In genomic region chr12:103858953-103859601, GRCh38 we compare ENCODE assay signal across 1 cellular context.
TF ChIP-seq lines count a peak whose summit lies in the region.

No MANE protein-coding gene starts in this region.

TF ChIP-seq in K562, 482 proteins besides CTCF, POLR2A, EP300 and RAD21 (continued from another document and continues in another):
- TF ChIP-seq, protein P1, sequence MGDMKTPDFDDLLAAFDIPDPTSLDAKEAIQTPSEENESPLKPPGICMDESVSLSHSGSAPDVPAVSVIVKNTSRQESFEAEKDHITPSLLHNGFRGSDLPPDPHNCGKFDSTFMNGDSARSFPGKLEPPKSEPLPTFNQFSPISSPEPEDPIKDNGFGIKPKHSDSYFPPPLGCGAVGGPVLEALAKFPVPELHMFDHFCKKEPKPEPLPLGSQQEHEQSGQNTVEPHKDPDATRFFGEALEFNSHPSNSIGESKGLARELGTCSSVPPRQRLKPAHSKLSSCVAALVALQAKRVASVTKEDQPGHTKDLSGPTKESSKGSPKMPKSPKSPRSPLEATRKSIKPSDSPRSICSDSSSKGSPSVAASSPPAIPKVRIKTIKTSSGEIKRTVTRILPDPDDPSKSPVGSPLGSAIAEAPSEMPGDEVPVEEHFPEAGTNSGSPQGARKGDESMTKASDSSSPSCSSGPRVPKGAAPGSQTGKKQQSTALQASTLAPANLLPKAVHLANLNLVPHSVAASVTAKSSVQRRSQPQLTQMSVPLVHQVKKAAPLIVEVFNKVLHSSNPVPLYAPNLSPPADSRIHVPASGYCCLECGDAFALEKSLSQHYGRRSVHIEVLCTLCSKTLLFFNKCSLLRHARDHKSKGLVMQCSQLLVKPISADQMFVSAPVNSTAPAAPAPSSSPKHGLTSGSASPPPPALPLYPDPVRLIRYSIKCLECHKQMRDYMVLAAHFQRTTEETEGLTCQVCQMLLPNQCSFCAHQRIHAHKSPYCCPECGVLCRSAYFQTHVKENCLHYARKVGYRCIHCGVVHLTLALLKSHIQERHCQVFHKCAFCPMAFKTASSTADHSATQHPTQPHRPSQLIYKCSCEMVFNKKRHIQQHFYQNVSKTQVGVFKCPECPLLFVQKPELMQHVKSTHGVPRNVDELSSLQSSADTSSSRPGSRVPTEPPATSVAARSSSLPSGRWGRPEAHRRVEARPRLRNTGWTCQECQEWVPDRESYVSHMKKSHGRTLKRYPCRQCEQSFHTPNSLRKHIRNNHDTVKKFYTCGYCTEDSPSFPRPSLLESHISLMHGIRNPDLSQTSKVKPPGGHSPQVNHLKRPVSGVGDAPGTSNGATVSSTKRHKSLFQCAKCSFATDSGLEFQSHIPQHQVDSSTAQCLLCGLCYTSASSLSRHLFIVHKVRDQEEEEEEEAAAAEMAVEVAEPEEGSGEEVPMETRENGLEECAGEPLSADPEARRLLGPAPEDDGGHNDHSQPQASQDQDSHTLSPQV (IDR thresholded peaks at IDR 0.05) = peak; percentile 92
- peak; percentile 35; the same call in 1 of the 2 replicates for TF ChIP-seq ARID1B (IDR thresholded peaks at IDR 0.05)
- 0 out of 2 replicates have a peak, but pooled peaks have one; percentile 60 for TF ChIP-seq EHMT2 (IDR thresholded peaks at IDR 0.05)
- 0 out of 2 replicates have a peak, but pooled peaks have one; percentile 53 for TF ChIP-seq NFRKB (IDR thresholded peaks at IDR 0.05; ENCODE audit: low read depth)
- TF ChIP-seq SMAD4 (CRISPR knock-in tag; conservative IDR thresholded peaks at IDR 0.05) = peak; percentile 83
- no peak for TF ChIP-seq RB1 (IDR thresholded peaks at IDR 0.05; ENCODE audit: low read depth)
- TF ChIP-seq THRB (CRISPR knock-in tag; conservative IDR thresholded peaks at IDR 0.05) = no peak
- no peak for TF ChIP-seq NCOA6 (IDR thresholded peaks at IDR 0.05)
- TF ChIP-seq JUND (IDR thresholded peaks at IDR 0.05; ENCODE audit: borderline replicate concordance, low read depth, low read length) = peak; percentile 90
- TF ChIP-seq JUND (tag; IDR thresholded peaks at IDR 0.05; ENCODE audit: borderline replicate concordance, low read depth, low read length) = peak; percentile 90; the same call in 2 of the 3 replicates
- TF ChIP-seq HBP1 (CRISPR knock-in tag; IDR thresholded peaks at IDR 0.05) = 0 out of 2 replicates have a peak, but pooled peaks have one; percentile 50
- TF ChIP-seq CTBP1 (IDR thresholded peaks at IDR 0.05; ENCODE audit: borderline replicate concordance) = peak; percentile 50; the same call in 1 of the 2 replicates
- TF ChIP-seq, protein P2, sequence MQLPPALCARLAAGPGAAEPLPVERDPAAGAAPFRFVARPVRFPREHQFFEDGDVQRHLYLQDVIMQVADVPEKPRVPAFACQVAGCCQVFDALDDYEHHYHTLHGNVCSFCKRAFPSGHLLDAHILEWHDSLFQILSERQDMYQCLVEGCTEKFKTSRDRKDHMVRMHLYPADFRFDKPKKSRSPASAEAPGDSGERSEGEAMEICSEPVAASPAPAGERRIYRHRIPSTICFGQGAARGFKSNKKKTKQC (CRISPR knock-in tag; IDR thresholded peaks at IDR 0.05) = no peak
- TF ChIP-seq HDAC8 (tag; IDR thresholded peaks at IDR 0.05) = 0 out of 2 replicates have a peak, but pooled peaks have one; percentile 62
- TF ChIP-seq SIX5 (IDR thresholded peaks at IDR 0.05; ENCODE audit: borderline replicate concordance in 1 of 2, insufficient read depth in 1 of 2, low read depth in 1 of 2, low read length in 2 of 2) = no peak
- peak in 1 of 3 experiments; percentile 80; a peak in 2 of 6 replicates for TF ChIP-seq ZBTB11 (CRISPR knock-in tag; IDR thresholded peaks at IDR 0.05)
- TF ChIP-seq ZNF280B (CRISPR knock-in tag; IDR thresholded peaks at IDR 0.05) = no peak
- TF ChIP-seq, protein P3, sequence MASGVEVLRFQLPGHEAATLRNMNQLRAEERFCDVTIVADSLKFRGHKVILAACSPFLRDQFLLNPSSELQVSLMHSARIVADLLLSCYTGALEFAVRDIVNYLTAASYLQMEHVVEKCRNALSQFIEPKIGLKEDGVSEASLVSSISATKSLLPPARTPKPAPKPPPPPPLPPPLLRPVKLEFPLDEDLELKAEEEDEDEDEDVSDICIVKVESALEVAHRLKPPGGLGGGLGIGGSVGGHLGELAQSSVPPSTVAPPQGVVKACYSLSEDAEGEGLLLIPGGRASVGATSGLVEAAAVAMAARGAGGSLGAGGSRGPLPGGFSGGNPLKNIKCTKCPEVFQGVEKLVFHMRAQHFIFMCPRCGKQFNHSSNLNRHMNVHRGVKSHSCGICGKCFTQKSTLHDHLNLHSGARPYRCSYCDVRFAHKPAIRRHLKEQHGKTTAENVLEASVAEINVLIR (CRISPR knock-in tag; IDR thresholded peaks at IDR 0.05) = peak; percentile 45
- TF ChIP-seq DMBX1 (CRISPR knock-in tag; IDR thresholded peaks at IDR 0.05; ENCODE audit: borderline replicate concordance) = peak; percentile 78
- TF ChIP-seq, protein P4, sequence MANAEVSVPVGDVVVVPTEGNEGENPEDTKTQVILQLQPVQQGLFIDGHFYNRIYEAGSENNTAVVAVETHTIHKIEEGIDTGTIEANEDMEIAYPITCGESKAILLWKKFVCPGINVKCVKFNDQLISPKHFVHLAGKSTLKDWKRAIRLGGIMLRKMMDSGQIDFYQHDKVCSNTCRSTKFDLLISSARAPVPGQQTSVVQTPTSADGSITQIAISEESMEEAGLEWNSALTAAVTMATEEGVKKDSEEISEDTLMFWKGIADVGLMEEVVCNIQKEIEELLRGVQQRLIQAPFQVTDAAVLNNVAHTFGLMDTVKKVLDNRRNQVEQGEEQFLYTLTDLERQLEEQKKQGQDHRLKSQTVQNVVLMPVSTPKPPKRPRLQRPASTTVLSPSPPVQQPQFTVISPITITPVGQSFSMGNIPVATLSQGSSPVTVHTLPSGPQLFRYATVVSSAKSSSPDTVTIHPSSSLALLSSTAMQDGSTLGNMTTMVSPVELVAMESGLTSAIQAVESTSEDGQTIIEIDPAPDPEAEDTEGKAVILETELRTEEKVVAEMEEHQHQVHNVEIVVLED (CRISPR knock-in tag; IDR thresholded peaks at IDR 0.05) = 0 out of 2 replicates have a peak, but pooled peaks have one; percentile 6
- no peak for TF ChIP-seq POLR3G (IDR thresholded peaks at IDR 0.05; ENCODE audit: extremely low read depth, insufficient read length, insufficient replicate concordance)
- TF ChIP-seq, protein P5, sequence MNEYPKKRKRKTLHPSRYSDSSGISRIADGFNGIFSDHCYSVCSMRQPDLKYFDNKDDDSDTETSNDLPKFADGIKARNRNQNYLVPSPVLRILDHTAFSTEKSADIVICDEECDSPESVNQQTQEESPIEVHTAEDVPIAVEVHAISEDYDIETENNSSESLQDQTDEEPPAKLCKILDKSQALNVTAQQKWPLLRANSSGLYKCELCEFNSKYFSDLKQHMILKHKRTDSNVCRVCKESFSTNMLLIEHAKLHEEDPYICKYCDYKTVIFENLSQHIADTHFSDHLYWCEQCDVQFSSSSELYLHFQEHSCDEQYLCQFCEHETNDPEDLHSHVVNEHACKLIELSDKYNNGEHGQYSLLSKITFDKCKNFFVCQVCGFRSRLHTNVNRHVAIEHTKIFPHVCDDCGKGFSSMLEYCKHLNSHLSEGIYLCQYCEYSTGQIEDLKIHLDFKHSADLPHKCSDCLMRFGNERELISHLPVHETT (CRISPR knock-in tag; conservative IDR thresholded peaks at IDR 0.05 in 1 of 2, IDR thresholded peaks at IDR 0.05 in 1 of 2) = peak in 1 of 2 experiments; percentile 87; a peak in 2 of 4 replicates
- peak; percentile 29 for TF ChIP-seq BHLHE40 (IDR thresholded peaks at IDR 0.05; ENCODE audit: low read length)
- TF ChIP-seq, protein P6, sequence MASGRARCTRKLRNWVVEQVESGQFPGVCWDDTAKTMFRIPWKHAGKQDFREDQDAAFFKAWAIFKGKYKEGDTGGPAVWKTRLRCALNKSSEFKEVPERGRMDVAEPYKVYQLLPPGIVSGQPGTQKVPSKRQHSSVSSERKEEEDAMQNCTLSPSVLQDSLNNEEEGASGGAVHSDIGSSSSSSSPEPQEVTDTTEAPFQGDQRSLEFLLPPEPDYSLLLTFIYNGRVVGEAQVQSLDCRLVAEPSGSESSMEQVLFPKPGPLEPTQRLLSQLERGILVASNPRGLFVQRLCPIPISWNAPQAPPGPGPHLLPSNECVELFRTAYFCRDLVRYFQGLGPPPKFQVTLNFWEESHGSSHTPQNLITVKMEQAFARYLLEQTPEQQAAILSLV (tag; IDR thresholded peaks at IDR 0.05) = peak; percentile 46; the same call in 1 of the 2 replicates
- TF ChIP-seq, protein P7, sequence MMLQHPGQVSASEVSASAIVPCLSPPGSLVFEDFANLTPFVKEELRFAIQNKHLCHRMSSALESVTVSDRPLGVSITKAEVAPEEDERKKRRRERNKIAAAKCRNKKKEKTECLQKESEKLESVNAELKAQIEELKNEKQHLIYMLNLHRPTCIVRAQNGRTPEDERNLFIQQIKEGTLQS (IDR thresholded peaks at IDR 0.05) = peak; percentile 82
- TF ChIP-seq, protein P7 (CRISPR knock-in tag; conservative IDR thresholded peaks at IDR 0.05) = no peak
- TF ChIP-seq ZBTB7A (IDR thresholded peaks at IDR 0.05; ENCODE audit: borderline replicate concordance, control insufficient read depth, low read depth, low read length) = no peak
- peak; percentile 93 for TF ChIP-seq CREB3 (tag; conservative IDR thresholded peaks at IDR 0.05; ENCODE audit: low read depth)
- TF ChIP-seq FOXP4 (CRISPR knock-in tag; IDR thresholded peaks at IDR 0.05; ENCODE audit: borderline replicate concordance) = no peak
- TF ChIP-seq FOSL1 (tag; conservative IDR thresholded peaks at IDR 0.05) = peak; percentile 97
